Comparison of ENCODE assay signal across 8 cellular contexts in the genomic region with DNA sequence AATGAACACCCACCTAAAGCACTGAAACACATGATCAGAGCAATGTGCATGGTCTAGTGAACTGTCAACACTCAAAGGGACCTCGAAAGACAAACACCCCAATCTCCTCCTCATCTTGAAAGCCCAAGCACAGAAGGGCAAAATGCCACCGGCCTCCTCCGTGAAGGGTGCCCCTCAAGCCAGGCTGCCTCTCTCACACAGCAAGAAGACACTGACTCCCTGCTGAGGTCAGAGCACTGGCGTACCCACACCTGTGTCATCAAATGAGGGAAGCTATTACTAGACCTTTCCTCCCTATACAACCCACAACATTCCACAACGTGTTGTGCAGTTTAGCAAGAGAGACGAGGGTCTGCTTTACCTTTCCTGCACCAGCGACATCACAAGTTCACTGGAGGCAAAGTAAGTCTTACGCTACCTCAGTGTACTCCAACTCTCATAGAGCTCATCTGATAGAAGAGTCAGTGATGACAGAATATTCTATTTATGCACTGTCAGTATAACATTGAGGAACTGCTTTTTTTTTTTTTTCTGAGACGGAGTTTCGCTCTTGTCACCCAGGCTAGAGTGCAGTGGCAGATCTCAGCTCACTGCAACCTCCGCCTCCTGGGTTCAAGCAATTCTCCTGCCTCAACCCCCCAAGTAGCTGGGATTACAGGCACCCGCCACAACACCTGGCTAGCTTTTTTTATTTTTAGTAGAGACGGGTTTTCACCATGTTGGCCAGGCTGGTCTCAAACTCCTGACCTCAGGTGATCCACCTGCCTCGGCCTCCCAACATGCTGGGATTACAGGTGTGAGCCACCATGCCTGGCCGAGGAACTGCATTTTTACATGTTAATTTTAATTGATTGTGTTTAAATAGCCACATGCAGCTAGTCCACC. TPM values are rescaled to one million over a fixed set of nuclear protein-coding genes. Genes with fewer than 3 reads are reported as not detected.
DNase-seq lines count a peak whose midpoint lies in the region; ATAC-seq and TF ChIP-seq lines count a peak whose summit lies in the region.

No MANE protein-coding gene starts in this region.

- H3K36me3 ChIP-seq in CD4-positive, CD25-positive, alpha-beta regulatory T cell (ENCODE audit: control insufficient read depth, insufficient read depth, low read length) = peaks cover 28% of the 10 kb centered on the region
- H3K36me3 ChIP-seq in lower lobe of right lung = peaks cover 46% of the 10 kb centered on the region

- no peak for ATAC-seq in CD4-positive, CD25-positive, alpha-beta regulatory T cell (ENCODE audit: low read depth in 2 of 2)
- ATAC-seq in T-cell (replicated peaks in 1 of 4) (no peak), lower lobe of right lung (no peak)

- no peak for DNase-seq in CD4-positive, CD25-positive, alpha-beta regulatory T cell
- DNase-seq in HFFc6 = no peak
- peak in 1 of 34 experiments; percentile 0 for DNase-seq in T-cell
- no peak for DNase-seq in lower lobe of right lung
- DNase-seq in COLO668 (lab: John Stamatoyannopoulos, UW; ENCODE audit: unreplicated experiment) = no peak
- DNase-seq in superior temporal gyrus (ENCODE audit: extremely low spot score) = no peak
- DNase-seq in NCI-H2227 (lab: John Stamatoyannopoulos, UW; ENCODE audit: unreplicated experiment) = no peak
- no peak for DNase-seq in NCI-H748 (lab: John Stamatoyannopoulos, UW; ENCODE audit: unreplicated experiment)

- H3K9me3 ChIP-seq in CD4-positive, CD25-positive, alpha-beta regulatory T cell (ENCODE audit: control insufficient read depth in 2 of 2, low read length in 2 of 2) = no peaks in the 10 kb centered on the region
- no peaks in the 10 kb centered on the region for H3K9me3 ChIP-seq in lower lobe of right lung

- peak overlapping the region in 2 of 3 donors; percentile 20 to 38 for H3K27ac Mint-ChIP-seq in CD4-positive, CD25-positive, alpha-beta regulatory T cell
- peak overlapping the region; percentile 98 for H3K27ac Mint-ChIP-seq in HFFc6
- H3K27ac Mint-ChIP-seq in T-cell = no peak overlapping the region

- no peak overlapping the region for H3K27ac ChIP-seq in CD4-positive, CD25-positive, alpha-beta regulatory T cell (ENCODE audit: insufficient read depth, low read length, poor library complexity, severe bottlenecking)
- peak overlapping the region; percentile 24 for H3K27ac ChIP-seq in lower lobe of right lung

- H3K27me3 ChIP-seq in CD4-positive, CD25-positive, alpha-beta regulatory T cell (ENCODE audit: control insufficient read depth, insufficient read depth, low read length) = no peaks in the 10 kb centered on the region
- no peaks in the 10 kb centered on the region for H3K27me3 ChIP-seq in lower lobe of right lung (ENCODE audit: low read depth)

- CTCF ChIA-PET in T-cell (lab: Charles Lee) = interaction anchor here (0.6 to 0.7 kb wide), 2 partner anchors 15 to 36 kb away, joined by 3 to 5 read pairs; partner anchors contain the start of gene ZNF692 (in 1 of the 2)

- peaks cover 8% of the 10 kb centered on the region for H3K27me3 Mint-ChIP-seq in CD4-positive, CD25-positive, alpha-beta regulatory T cell
- H3K27me3 Mint-ChIP-seq in HFFc6 (ENCODE audit: insufficient read depth) (no peaks in the 10 kb centered on the region; the same call in 1 of the 2 replicates), T-cell (no peaks in the 10 kb centered on the region)

- intact Hi-C loops in lower lobe of right lung (cut with DNase I) = no loop called here

- peak overlapping the region; percentile 40 to 99 (median 77) for H3K4me3 Mint-ChIP-seq in CD4-positive, CD25-positive, alpha-beta regulatory T cell
- peak overlapping the region; percentile 94 for H3K4me3 Mint-ChIP-seq in HFFc6
- H3K4me3 Mint-ChIP-seq in T-cell = peak overlapping the region; percentile 88 to 99 (median 97)

- H3K4me1 ChIP-seq in CD4-positive, CD25-positive, alpha-beta regulatory T cell (ENCODE audit: control insufficient read depth, insufficient read depth, low read length, poor library complexity, severe bottlenecking) = peaks cover 80% of the 10 kb centered on the region
- peaks cover 69% of the 10 kb centered on the region for H3K4me1 ChIP-seq in lower lobe of right lung

- H3K4me1 Mint-ChIP-seq in CD4-positive, CD25-positive, alpha-beta regulatory T cell = peaks cover 12 to 94% (median 68%) of the 10 kb centered on the region in 4 donors
- H3K4me1 Mint-ChIP-seq in HFFc6 (ENCODE audit: low read depth) = peaks cover 73% of the 10 kb centered on the region
- peaks cover 85 to 94% (median 93%) of the 10 kb centered on the region in 3 donors for H3K4me1 Mint-ChIP-seq in T-cell

- peak overlapping the region; percentile 63 for H3K4me3 ChIP-seq in CD4-positive, CD25-positive, alpha-beta regulatory T cell (ENCODE audit: low read depth, low read length)
- peak overlapping the region; percentile 14 for H3K4me3 ChIP-seq in lower lobe of right lung

- POLR2A ChIA-PET in T-cell (lab: Charles Lee) = interaction anchor here (0.5 to 0.9 kb wide), 3 partner anchors 15 to 1459 kb away, joined by 4 to 6 read pairs (median 6); no protein-coding TSS in a partner anchor

- peaks cover 0 to 1% (median 0%) of the 10 kb centered on the region in 7 donors for H3K9me3 Mint-ChIP-seq in CD4-positive, CD25-positive, alpha-beta regulatory T cell
- H3K9me3 Mint-ChIP-seq in HFFc6 (no peaks in the 10 kb centered on the region), T-cell (no peaks in the 10 kb centered on the region)

- H3K36me3 Mint-ChIP-seq in CD4-positive, CD25-positive, alpha-beta regulatory T cell = peaks cover 39% of the 10 kb centered on the region
- H3K36me3 Mint-ChIP-seq in HFFc6 (ENCODE audit: low read depth) = peaks cover 52% of the 10 kb centered on the region
- peaks cover 43% of the 10 kb centered on the region for H3K36me3 Mint-ChIP-seq in T-cell

- TF ChIP-seq CTCF in HFFc6 (IDR thresholded peaks at IDR 0.05) (no peak), lower lobe of right lung (IDR thresholded peaks at IDR 0.05) (no peak)

RNA-seq across cellular contexts. Expression of gene SH3BP5L, which starts 3.3 kb away (rescaled TPM):
- 18.3 TPM for total RNA-seq in CD4-positive, CD25-positive, alpha-beta regulatory T cell
- 1 to 10 TPM; 2.2 to 6.5 (median 4.5) TPM for polyA plus RNA-seq in CD4-positive, CD25-positive, alpha-beta regulatory T cell
- total RNA-seq in HFFc6 (2021; fragmentation: NEBNext Ultra II Directional; extraction: Animal tissue kit (Norgen Biotek cat#: 25700)) = 10 to 100 TPM; 29.8 to 42.1 (median 32.2) TPM
- 10 to 100 TPM; 16.8 to 41.4 (median 36.3) TPM for total RNA-seq in T-cell
- 25.0 TPM for total RNA-seq in lower lobe of right lung

RNA-seq across cellular contexts. Expression of gene ZNF672, which starts 15.6 kb away (rescaled TPM):
- total RNA-seq in CD4-positive, CD25-positive, alpha-beta regulatory T cell = 39.1 TPM
- 10 to 100 TPM; 24.8 to 33.3 (median 27.5) TPM for polyA plus RNA-seq in CD4-positive, CD25-positive, alpha-beta regulatory T cell
- 10 to 100 TPM; 13.8 to 20.8 (median 17.6) TPM for total RNA-seq in HFFc6 (2021; fragmentation: NEBNext Ultra II Directional; extraction: Animal tissue kit (Norgen Biotek cat#: 25700))
- total RNA-seq in T-cell (10 to 100 TPM; 27.7 to 46.7 (median 42.1) TPM), lower lobe of right lung (39.8 TPM)

RNA-seq across cellular contexts. Expression of gene ZNF692, which starts 36.5 kb away (rescaled TPM):
- 50.6 TPM for total RNA-seq in CD4-positive, CD25-positive, alpha-beta regulatory T cell
- 1 to 10 TPM; 6.0 to 9.8 (median 7.2) TPM for polyA plus RNA-seq in CD4-positive, CD25-positive, alpha-beta regulatory T cell
- 10 to 100 TPM; 18.4 to 28.9 (median 21.1) TPM for total RNA-seq in HFFc6 (2021; fragmentation: NEBNext Ultra II Directional; extraction: Animal tissue kit (Norgen Biotek cat#: 25700))
- total RNA-seq in T-cell (10 to 100 TPM; 53.9 to 88.1 (median 78.7) TPM), lower lobe of right lung (41.9 TPM)

Comparison
In these comparisons a context has a peak if more than half of its experiments do, and no peak if none do; other contexts are left out.
1. H3K27ac Mint-ChIP-seq: peak in CD4-positive, CD25-positive, alpha-beta regulatory T cell (2 of 3) and HFFc6 (single experiment); none in T-cell (0 of 2).
2. Peak in every context shown above with its lines, with median percentiles within 50 percentile points of each other: H3K4me3 Mint-ChIP-seq.